37 cellular contexts compared by ENCODE assay signal in genomic region chr1:161250829-161251228, GRCh38. TPM values are rescaled to one million over a fixed set of nuclear protein-coding genes. Genes with fewer than 3 reads are reported as not detected.
"Had no signal": no experiment of that assay in that cellular context is flagged by ENCODE, and none has a peak within 500 bp of the region (broad histone marks: within the 10 kb centered on the region; RNA-seq: fewer than 3 reads in every experiment).

No MANE protein-coding gene starts in this region.

- H3K36me3 ChIP-seq: adrenal gland, esophagus muscularis mucosa, gastrocnemius medialis had no signal

- H3K36me3 Mint-ChIP-seq: activated CD4-positive, alpha-beta memory T cell treated with anti-CD3 and anti-CD28 coated beads for 36 hours; activated CD8-positive, alpha-beta memory T cell treated with anti-CD3 and anti-CD28 coated beads, Interleukin-2, amount 10 ng/mL, durations not matched to agents 7 days and 5 days; activated naive CD4-positive, alpha-beta T cell treated with anti-CD3 and anti-CD28 coated beads, Interleukin-2, amount 50 U/mL, for 24 hours had no signal

- H3K9me3 ChIP-seq: adrenal gland, body of pancreas, esophagus muscularis mucosa, gastrocnemius medialis had no signal

- H3K4me3 ChIP-seq: adrenal gland, body of pancreas, esophagus muscularis mucosa, gastrocnemius medialis had no signal

- H3K4me1 Mint-ChIP-seq: activated CD4-positive, alpha-beta T cell treated with anti-CD3 and anti-CD28 coated beads for 36 hours; activated CD4-positive, alpha-beta T cell treated with anti-CD3 and anti-CD28 coated beads, Interleukin-2, amount 10 ng/mL, durations not matched to agents 24 days and 14 days; activated CD8-positive, alpha-beta memory T cell treated with anti-CD3 and anti-CD28 coated beads, Interleukin-2, amount 10 ng/mL, durations not matched to agents 7 days and 5 days; activated naive CD4-positive, alpha-beta T cell treated with anti-CD3 and anti-CD28 coated beads, Interleukin-2, amount 50 U/mL, for 24 hours; activated naive CD8-positive, alpha-beta T cell treated with anti-CD3 and anti-CD28 coated beads for 36 hours; activated naive CD8-positive, alpha-beta T cell treated with anti-CD3 and anti-CD28 coated beads, Interleukin-2, amount 50 U/mL, for 24 hours had no signal

- H3K27me3 Mint-ChIP-seq: activated naive CD4-positive, alpha-beta T cell treated with anti-CD3 and anti-CD28 coated beads, Interleukin-2, amount 50 U/mL, for 24 hours; activated naive CD8-positive, alpha-beta T cell treated with anti-CD3 and anti-CD28 coated beads, Interleukin-2, amount 50 U/mL, for 24 hours had no signal

- H3K27ac Mint-ChIP-seq: activated CD4-positive, alpha-beta memory T cell treated with anti-CD3 and anti-CD28 coated beads for 36 hours; activated CD4-positive, alpha-beta T cell treated with anti-CD3 and anti-CD28 coated beads for 36 hours; activated CD4-positive, alpha-beta T cell treated with anti-CD3 and anti-CD28 coated beads, Interleukin-2, amount 10 ng/mL, durations not matched to agents 24 days and 14 days; activated CD8-positive, alpha-beta memory T cell treated with anti-CD3 and anti-CD28 coated beads, Interleukin-2, amount 10 ng/mL, durations not matched to agents 7 days and 5 days; activated CD8-positive, alpha-beta T cell treated with anti-CD3 and anti-CD28 coated beads, Interleukin-2, amount 10 ng/mL, durations not matched to agents 7 days and 5 days; activated naive CD4-positive, alpha-beta T cell treated with anti-CD3 and anti-CD28 coated beads for 36 hours; activated naive CD4-positive, alpha-beta T cell treated with anti-CD3 and anti-CD28 coated beads, Interleukin-2, amount 50 U/mL, for 24 hours; activated naive CD8-positive, alpha-beta T cell treated with anti-CD3 and anti-CD28 coated beads for 36 hours; activated naive CD8-positive, alpha-beta T cell treated with anti-CD3 and anti-CD28 coated beads, Interleukin-2, amount 50 U/mL, for 24 hours; activated T-helper 1 cell treated with anti-CD3 and anti-CD28 coated beads, Interleukin-12 subunit alpha, Interleukin-12 subunit beta, Interleukin-2, Interleukin-4 antibody, amounts not matched to agents 30 ng/mL and 10 ng/mL and 1 ng/mL, durations not matched to agents 14 hours and 24 hours and 36 hours; activated T-helper 2 cell treated with anti-CD3 and anti-CD28 coated beads, Interferon-gamma antibody, Interleukin-2, Interleukin-4, amounts not matched to agents 10 μg/mL and 5 μg/mL and 100 μg/mL, durations not matched to agents 14 hours and 24 hours and 36 hours; effector memory CD8-positive, alpha-beta T cell had no signal

- DNase-seq: activated CD4-positive, alpha-beta memory T cell treated with anti-CD3 and anti-CD28 coated beads for 36 hours; activated CD4-positive, alpha-beta T cell treated with anti-CD3 and anti-CD28 coated beads for 36 hours; activated CD4-positive, alpha-beta T cell treated with anti-CD3 and anti-CD28 coated beads, Interleukin-2, amount 10 ng/mL, durations not matched to agents 24 days and 14 days; activated CD4-positive, CD25-positive, alpha-beta regulatory T cell; activated CD4-positive, CD25-positive, alpha-beta regulatory T cell treated with anti-CD3 and anti-CD28 coated beads, Interleukin-2, amount 50 U/mL, for 72 hours; activated CD8-positive, alpha-beta memory T cell treated with anti-CD3 and anti-CD28 coated beads, Interleukin-2, amount 10 ng/mL, durations not matched to agents 7 days and 5 days; activated CD8-positive, alpha-beta memory T cell treated with anti-CD3 and anti-CD28 coated beads, Interleukin-2, amount 50 U/mL, for 4 hours; activated CD8-positive, alpha-beta T cell treated with anti-CD3 and anti-CD28 coated beads, Interleukin-2, amount 10 ng/mL, durations not matched to agents 7 days and 5 days; activated effector memory CD4-positive, alpha-beta T cell treated with anti-CD3 and anti-CD28 coated beads, Interleukin-2, amount 50 U/mL, for 16 hours; activated naive CD4-positive, alpha-beta T cell treated with anti-CD3 and anti-CD28 coated beads for 36 hours; activated naive CD8-positive, alpha-beta T cell treated with anti-CD3 and anti-CD28 coated beads for 36 hours; activated naive CD8-positive, alpha-beta T cell treated with anti-CD3 and anti-CD28 coated beads, Interleukin-2, amount 50 U/mL, for 24 hours; activated T-cell treated with anti-CD3 and anti-CD28 coated beads, Interleukin-2, amount 50 U/mL, for 1 hour; activated T-cell treated with anti-CD3 and anti-CD28 coated beads, Interleukin-2, amount 50 U/mL, for 48 hours; adrenal gland; amygdala; aorta; body of pancreas; caudate nucleus; cortex of kidney; dermis blood vessel endothelial cell; effector CD4-positive, alpha-beta T cell; effector memory CD8-positive, alpha-beta T cell; foreskin keratinocyte; gastrocnemius medialis; glutamatergic neuron; T-helper 2 cell had no signal

- H3K27me3 ChIP-seq: adrenal gland, body of pancreas, esophagus muscularis mucosa, gastrocnemius medialis had no signal

- H3K4me3 Mint-ChIP-seq: activated CD4-positive, alpha-beta memory T cell treated with anti-CD3 and anti-CD28 coated beads for 36 hours; activated CD4-positive, alpha-beta T cell treated with anti-CD3 and anti-CD28 coated beads for 36 hours; activated CD4-positive, alpha-beta T cell treated with anti-CD3 and anti-CD28 coated beads, Interleukin-2, amount 10 ng/mL, durations not matched to agents 24 days and 14 days; activated CD8-positive, alpha-beta memory T cell treated with anti-CD3 and anti-CD28 coated beads, Interleukin-2, amount 10 ng/mL, durations not matched to agents 7 days and 5 days; activated CD8-positive, alpha-beta T cell treated with anti-CD3 and anti-CD28 coated beads, Interleukin-2, amount 10 ng/mL, durations not matched to agents 7 days and 5 days; activated naive CD4-positive, alpha-beta T cell treated with anti-CD3 and anti-CD28 coated beads for 36 hours; activated naive CD4-positive, alpha-beta T cell treated with anti-CD3 and anti-CD28 coated beads, Interleukin-2, amount 50 U/mL, for 24 hours; activated naive CD8-positive, alpha-beta T cell treated with anti-CD3 and anti-CD28 coated beads for 36 hours; activated naive CD8-positive, alpha-beta T cell treated with anti-CD3 and anti-CD28 coated beads, Interleukin-2, amount 50 U/mL, for 24 hours; activated T-helper 1 cell treated with anti-CD3 and anti-CD28 coated beads, Interleukin-12 subunit alpha, Interleukin-12 subunit beta, Interleukin-2, Interleukin-4 antibody, amounts not matched to agents 30 ng/mL and 10 ng/mL and 1 ng/mL, durations not matched to agents 14 hours and 24 hours and 36 hours; effector memory CD8-positive, alpha-beta T cell had no signal

- H3K27ac ChIP-seq: adrenal gland, body of pancreas, epithelial cell of prostate, esophagus muscularis mucosa, foreskin keratinocyte, gastrocnemius medialis had no signal

- H3K4me1 ChIP-seq: adrenal gland, body of pancreas, esophagus muscularis mucosa, foreskin keratinocyte, gastrocnemius medialis had no signal

- H3K9me3 Mint-ChIP-seq: activated CD4-positive, alpha-beta memory T cell treated with anti-CD3 and anti-CD28 coated beads for 36 hours; activated naive CD4-positive, alpha-beta T cell treated with anti-CD3 and anti-CD28 coated beads for 36 hours; activated naive CD4-positive, alpha-beta T cell treated with anti-CD3 and anti-CD28 coated beads, Interleukin-2, amount 50 U/mL, for 24 hours; effector memory CD8-positive, alpha-beta T cell had no signal

- ATAC-seq: activated CD4-positive, alpha-beta T cell treated with anti-CD3 and anti-CD28 coated beads for 36 hours; activated CD8-positive, alpha-beta memory T cell treated with anti-CD3 and anti-CD28 coated beads, Interleukin-2, amount 10 ng/mL, durations not matched to agents 7 days and 5 days; activated CD8-positive, alpha-beta T cell treated with anti-CD3 and anti-CD28 coated beads, Interleukin-2, amount 10 ng/mL, durations not matched to agents 7 days and 5 days; activated naive CD8-positive, alpha-beta T cell treated with anti-CD3 and anti-CD28 coated beads, Interleukin-2, amount 50 U/mL, for 24 hours; body of pancreas; effector memory CD8-positive, alpha-beta T cell; foreskin keratinocyte; gastrocnemius medialis had no signal

- FAIRE-seq: colon, endothelial cell of umbilical vein had no signal

RNA-seq across cellular contexts. Expression of gene PCP4L1, which starts 7.7 kb away (rescaled TPM):
- total RNA-seq: activated CD4-positive, alpha-beta T cell treated with anti-CD3 and anti-CD28 coated beads, Interleukin-2, amount 10 ng/mL, durations not matched to agents 24 days and 14 days; activated CD8-positive, alpha-beta memory T cell treated with anti-CD3 and anti-CD28 coated beads, Interleukin-2, amount 10 ng/mL, durations not matched to agents 7 days and 5 days; activated T-helper 1 cell treated with anti-CD3 and anti-CD28 coated beads, Interleukin-12 subunit alpha, Interleukin-12 subunit beta, Interleukin-2, Interleukin-4 antibody, amounts not matched to agents 30 ng/mL and 10 ng/mL and 1 ng/mL, durations not matched to agents 14 hours and 24 hours and 36 hours; activated T-helper 2 cell treated with anti-CD3 and anti-CD28 coated beads, Interferon-gamma antibody, Interleukin-2, Interleukin-4, amounts not matched to agents 10 μg/mL and 5 μg/mL and 100 μg/mL, durations not matched to agents 14 hours and 24 hours and 36 hours; body of pancreas; dermis blood vessel endothelial cell; endothelial cell of umbilical vein; foreskin keratinocyte; gastrocnemius medialis had no signal
- polyA plus RNA-seq: aorta, endothelial cell of umbilical vein, foreskin keratinocyte had no signal

RNA-seq across cellular contexts. Expression of gene NR1I3, which starts 12.8 kb away (rescaled TPM):
- total RNA-seq: activated CD4-positive, alpha-beta memory T cell treated with anti-CD3 and anti-CD28 coated beads for 36 hours; activated CD4-positive, alpha-beta T cell treated with anti-CD3 and anti-CD28 coated beads for 36 hours; activated CD4-positive, alpha-beta T cell treated with anti-CD3 and anti-CD28 coated beads, Interleukin-2, amount 10 ng/mL, durations not matched to agents 24 days and 14 days; activated CD8-positive, alpha-beta memory T cell treated with anti-CD3 and anti-CD28 coated beads for 36 hours; activated CD8-positive, alpha-beta memory T cell treated with anti-CD3 and anti-CD28 coated beads, Interleukin-2, amount 10 ng/mL, durations not matched to agents 7 days and 5 days; activated CD8-positive, alpha-beta T cell treated with anti-CD3 and anti-CD28 coated beads, Interleukin-2, amount 10 ng/mL, durations not matched to agents 7 days and 5 days; activated naive CD4-positive, alpha-beta T cell treated with anti-CD3 and anti-CD28 coated beads for 36 hours; activated naive CD8-positive, alpha-beta T cell treated with anti-CD3 and anti-CD28 coated beads for 36 hours; activated T-helper 1 cell treated with anti-CD3 and anti-CD28 coated beads, Interleukin-12 subunit alpha, Interleukin-12 subunit beta, Interleukin-2, Interleukin-4 antibody, amounts not matched to agents 30 ng/mL and 10 ng/mL and 1 ng/mL, durations not matched to agents 14 hours and 24 hours and 36 hours; activated T-helper 2 cell treated with anti-CD3 and anti-CD28 coated beads, Interferon-gamma antibody, Interleukin-2, Interleukin-4, amounts not matched to agents 10 μg/mL and 5 μg/mL and 100 μg/mL, durations not matched to agents 14 hours and 24 hours and 36 hours; aorta; body of pancreas; chondrocyte; dermis blood vessel endothelial cell; endothelial cell of umbilical vein; esophagus muscularis mucosa; foreskin keratinocyte; gastrocnemius medialis; T-helper 1 cell treated with Interleukin-12 subunit alpha and Interleukin-12 subunit beta and Interleukin-4 antibody, amounts not matched to agents 30 ng/mL and 1 ng/mL, for 36 hours had no signal
- polyA plus RNA-seq: aorta, endothelial cell of umbilical vein had no signal

RNA-seq across cellular contexts. Expression of gene APOA2, which starts 27.4 kb away (rescaled TPM):
- total RNA-seq: activated CD4-positive, alpha-beta memory T cell treated with anti-CD3 and anti-CD28 coated beads for 36 hours; activated CD4-positive, alpha-beta T cell treated with anti-CD3 and anti-CD28 coated beads for 36 hours; activated CD4-positive, alpha-beta T cell treated with anti-CD3 and anti-CD28 coated beads, Interleukin-2, amount 10 ng/mL, durations not matched to agents 24 days and 14 days; activated CD8-positive, alpha-beta memory T cell treated with anti-CD3 and anti-CD28 coated beads for 36 hours; activated CD8-positive, alpha-beta memory T cell treated with anti-CD3 and anti-CD28 coated beads, Interleukin-2, amount 10 ng/mL, durations not matched to agents 7 days and 5 days; activated CD8-positive, alpha-beta T cell treated with anti-CD3 and anti-CD28 coated beads, Interleukin-2, amount 10 ng/mL, durations not matched to agents 7 days and 5 days; activated naive CD4-positive, alpha-beta T cell treated with anti-CD3 and anti-CD28 coated beads for 36 hours; activated naive CD8-positive, alpha-beta T cell treated with anti-CD3 and anti-CD28 coated beads for 36 hours; activated T-helper 1 cell treated with anti-CD3 and anti-CD28 coated beads, Interleukin-12 subunit alpha, Interleukin-12 subunit beta, Interleukin-2, Interleukin-4 antibody, amounts not matched to agents 30 ng/mL and 10 ng/mL and 1 ng/mL, durations not matched to agents 14 hours and 24 hours and 36 hours; activated T-helper 2 cell treated with anti-CD3 and anti-CD28 coated beads, Interferon-gamma antibody, Interleukin-2, Interleukin-4, amounts not matched to agents 10 μg/mL and 5 μg/mL and 100 μg/mL, durations not matched to agents 14 hours and 24 hours and 36 hours; aorta; body of pancreas; chondrocyte; dermis blood vessel endothelial cell; endothelial cell of umbilical vein; esophagus muscularis mucosa; foreskin keratinocyte; T-helper 1 cell treated with Interleukin-12 subunit alpha and Interleukin-12 subunit beta and Interleukin-4 antibody, amounts not matched to agents 30 ng/mL and 1 ng/mL, for 36 hours had no signal
- polyA plus RNA-seq: endothelial cell of umbilical vein, foreskin keratinocyte had no signal

RNA-seq across cellular contexts. Expression of gene FCER1G, which starts 35.7 kb away (rescaled TPM):
- total RNA-seq: chondrocyte, dermis blood vessel endothelial cell had no signal
